ENCODE assay signal across 10 cellular contexts in genomic region chr18:500556-501405, GRCh38. TPM values are rescaled to one million over a fixed set of nuclear protein-coding genes. Genes with fewer than 3 reads are reported as not detected.
DNase-seq lines count a peak whose midpoint lies in the region; ATAC-seq and TF ChIP-seq lines count a peak whose summit lies in the region.
"Had no signal": no experiment of that assay in that cellular context is flagged by ENCODE, and none has a peak within 500 bp of the region (broad histone marks: within the 10 kb centered on the region; RNA-seq: fewer than 3 reads in every experiment).

COLEC12 (minus strand) TSS chr18:500701; CDS start chr18:500514, 187 bp downstream.

- peaks cover 33% of the 10 kb centered on the region for H3K27me3 ChIP-seq in BE2C
- H3K27me3 ChIP-seq in Peyer's patch, result no peaks in the 10 kb centered on the region

- H3K9me3 ChIP-seq in BE2C, result no peaks in the 10 kb centered on the region
- no peaks in the 10 kb centered on the region for H3K9me3 ChIP-seq in Peyer's patch
- H3K9me3 ChIP-seq: neutrophil had no signal

- H3K4me3 Mint-ChIP-seq in osteocyte (ENCODE audit: unreplicated experiment), result peak within 1 kb of the TSS; percentile 94

- DNase-seq in BE2C (no peak), Peyer's patch (no peak), foreskin fibroblast (peak in 1 of 2 donors; percentile 60), osteocyte (ENCODE audit: extremely low spot score, unreplicated experiment) (no peak), cortex of kidney (lab: John Stamatoyannopoulos, UW) (no peak), OCI-M1 (lab: John Stamatoyannopoulos, UW) (no peak), NCI-H510A treated with DMSO at 0.1 percent for 48 hours (lab: John Stamatoyannopoulos, UW) (no peak)

- H3K36me3 ChIP-seq in BE2C (no peaks in the 10 kb centered on the region), Peyer's patch (no peaks in the 10 kb centered on the region)
- H3K36me3 ChIP-seq: neutrophil had no signal

- no peak for TF ChIP-seq POLR2A in Peyer's patch (IDR thresholded peaks at IDR 0.05)

- H3K27ac ChIP-seq in Peyer's patch, result peak within 1 kb of the TSS in 2 of 4 donors; percentile 52 to 61
- H3K27ac ChIP-seq: neutrophil had no signal

- no peaks in the 10 kb centered on the region for H3K36me3 Mint-ChIP-seq in osteocyte (ENCODE audit: unreplicated experiment)

- peaks cover 26% of the 10 kb centered on the region for H3K4me1 Mint-ChIP-seq in osteocyte (ENCODE audit: unreplicated experiment)

- no peaks in the 10 kb centered on the region for H3K4me1 ChIP-seq in BE2C
- H3K4me1 ChIP-seq in Peyer's patch, result peaks cover 0 to 18% (median 0%) of the 10 kb centered on the region in 4 donors

- H3K27ac Mint-ChIP-seq in osteocyte (ENCODE audit: unreplicated experiment), result peak within 1 kb of the TSS; percentile 83

- no peaks in the 10 kb centered on the region for H3K27me3 Mint-ChIP-seq in osteocyte (ENCODE audit: unreplicated experiment)

- ATAC-seq in HG03175 (IDR thresholded peaks at IDR 0.05; ENCODE audit: unreplicated experiment), result no peak

- H3K9me3 Mint-ChIP-seq in osteocyte (ENCODE audit: unreplicated experiment), result no peaks in the 10 kb centered on the region

- TF ChIP-seq CTCF in BE2C (IDR thresholded peaks at IDR 0.05; ENCODE audit: low read depth, low read length), result no peak
- TF ChIP-seq CTCF in Peyer's patch (IDR thresholded peaks at IDR 0.05), result no peak
- TF ChIP-seq CTCF in foreskin fibroblast (IDR thresholded peaks at IDR 0.05; ENCODE audit: low read depth, low read length), result no peak
- TF ChIP-seq CTCF in osteocyte (IDR thresholded peaks at IDR 0.05), result no peak

- H3K4me3 ChIP-seq in BE2C (ENCODE audit: low read depth, low read length) (peak within 1 kb of the TSS; percentile 19), Peyer's patch (peak within 1 kb of the TSS; percentile 22 to 59 (median 32)), foreskin fibroblast (ENCODE audit: low read depth in 1 of 2, low read length in 2 of 2) (peak within 1 kb of the TSS; percentile 59 to 79)

RNA-seq across cellular contexts. Expression of gene COLEC12, which starts in this region (rescaled TPM):
- 0.74 TPM for polyA plus RNA-seq in BE2C (2012; ENCODE audit: insufficient read depth, insufficient read length, low read depth)
- 1 to 10 TPM in 3 of 4 donors, under 1 TPM in 1; 0.88 to 7.6 (median 3.8) TPM for total RNA-seq in Peyer's patch
- total RNA-seq in osteocyte, result 113 and 120 TPM in 2 replicates
- total RNA-seq: T-helper 2 cell treated with Interferon-gamma antibody and Interleukin-4, amounts not matched to agents 100 ng/mL and 5 ng/mL, for 36 hours had no signal

Comparison
In these comparisons a context has a peak if more than half of its experiments do, and no peak if none do; other contexts are left out.
1. RNA of gene COLEC12 (total RNA-seq): 113 to 120 TPM in osteocyte; 0.88 to 7.6 TPM in Peyer's patch; every median in the first group is over 10 times any median in the second.
2. H3K4me3 ChIP-seq: peak in every context shown above with its lines; median percentile 69 in foreskin fibroblast; 32 in Peyer's patch; 19 in BE2C.